Comparison of ENCODE assay signal across 34 cellular contexts in genomic region chr3:171796625-171797264, GRCh38. TPM values are rescaled to one million over a fixed set of nuclear protein-coding genes. Genes with fewer than 3 reads are reported as not detected.
DNase-seq lines count a peak whose midpoint lies in the region; ATAC-seq and TF ChIP-seq lines count a peak whose summit lies in the region.
"Had no signal": no experiment of that assay in that cellular context is flagged by ENCODE, and none has a peak within 500 bp of the region (broad histone marks: within the 10 kb centered on the region; RNA-seq: fewer than 3 reads in every experiment).

No MANE protein-coding gene starts in this region.

- no peaks in the 10 kb centered on the region for H3K36me3 ChIP-seq in BLaER1
- no peaks in the 10 kb centered on the region for H3K36me3 ChIP-seq in GM23338 (ENCODE audit: insufficient read depth)
- no peaks in the 10 kb centered on the region for H3K36me3 ChIP-seq in Panc1 (ENCODE audit: control insufficient read depth, insufficient read depth, low read length)
- H3K36me3 ChIP-seq in OCI-LY7 (ENCODE audit: insufficient read depth, low read length), result no peaks in the 10 kb centered on the region
- H3K36me3 ChIP-seq: ovary, thyroid gland, uterus had no signal

- H3K9me3 ChIP-seq in BLaER1, result no peaks in the 10 kb centered on the region; the same call in 1 of the 2 replicates
- no peaks in the 10 kb centered on the region for H3K9me3 ChIP-seq in Panc1 (ENCODE audit: control insufficient read depth, insufficient read depth, low read depth, low read length)
- H3K9me3 ChIP-seq in OCI-LY7 (ENCODE audit: low read length), result no peaks in the 10 kb centered on the region
- H3K9me3 ChIP-seq: ovary, thyroid gland, uterus had no signal

- BruUV-seq in Panc1 (replicated peaks; lab: Mats Ljungman, UMichigan) (no TSS peak), OCI-LY7 (replicated peaks; lab: Mats Ljungman, UMichigan) (no TSS peak)

- H3K4me1 Mint-ChIP-seq in GM23338, result peaks cover 17% of the 10 kb centered on the region
- H3K4me1 Mint-ChIP-seq in activated T-helper 1 cell treated with anti-CD3 and anti-CD28 coated beads, Interleukin-12 subunit alpha, Interleukin-12 subunit beta, Interleukin-2, Interleukin-4 antibody, amounts not matched to agents 30 ng/mL and 10 ng/mL and 1 ng/mL, durations not matched to agents 14 hours and 24 hours and 36 hours (ENCODE audit: low read depth), result no peaks in the 10 kb centered on the region
- H3K4me1 Mint-ChIP-seq: naive thymus-derived CD8-positive, alpha-beta T cell had no signal

- no peak for DNase-seq in GM23338 (ENCODE audit: low spot score)
- DNase-seq in Panc1 (ENCODE audit: low read depth, low spot score), result no peak
- DNase-seq in foreskin keratinocyte, result no peak
- DNase-seq in OCI-LY7 (ENCODE audit: low spot score), result no peak
- DNase-seq in activated T-helper 1 cell treated with anti-CD3 and anti-CD28 coated beads, Interleukin-12 subunit alpha, Interleukin-12 subunit beta, Interleukin-2, Interleukin-4 antibody, amounts not matched to agents 30 ng/mL and 10 ng/mL and 1 ng/mL, durations not matched to agents 14 hours and 24 hours and 36 hours (ENCODE audit: low spot score), result no peak
- DNase-seq in activated naive CD4-positive, alpha-beta T cell treated with anti-CD3 and anti-CD28 coated beads, Interleukin-2, amount 50 U/mL, for 72 hours (ENCODE audit: low spot score in 2 of 2), result no peak
- no peak for DNase-seq in stimulated activated CD4-positive, alpha-beta T cell treated with anti-CD3 and anti-CD28 coated beads, Interleukin-4, amount 100 ng/mL, for 1 hour
- DNase-seq: 8988T; activated CD4-positive, alpha-beta memory T cell treated with anti-CD3 and anti-CD28 coated beads, Interleukin-2, amount 10 ng/mL, durations not matched to agents 7 days and 5 days; activated CD4-positive, CD25-positive, alpha-beta regulatory T cell treated with anti-CD3 and anti-CD28 coated beads, Interleukin-2, amount 50 U/mL, for 72 hours; activated CD8-positive, alpha-beta memory T cell treated with anti-CD3 and anti-CD28 coated beads, Interleukin-2, amount 50 U/mL, for 4 hours; activated naive CD4-positive, alpha-beta T cell treated with anti-CD3 and anti-CD28 coated beads for 36 hours; CD4-positive, alpha-beta T cell; cerebellar nuclear complex; hypothalamus; Kasumi-1; left cardiac atrium; naive thymus-derived CD8-positive, alpha-beta T cell; NCI-H2081; NCI-H345; ovary; retina; SHP77 treated with DMSO at 0.1 percent for 48 hours; stimulated activated CD4-positive, alpha-beta T cell treated with anti-CD3 and anti-CD28 coated beads, Interleukin-1b, Interleukin-23, amount 100 ng/mL, for 48 hours; thyroid gland; uterus had no signal

- no peak overlapping the region for H3K27ac Mint-ChIP-seq in GM23338
- H3K27ac Mint-ChIP-seq in activated T-helper 1 cell treated with anti-CD3 and anti-CD28 coated beads, Interleukin-12 subunit alpha, Interleukin-12 subunit beta, Interleukin-2, Interleukin-4 antibody, amounts not matched to agents 30 ng/mL and 10 ng/mL and 1 ng/mL, durations not matched to agents 14 hours and 24 hours and 36 hours, result no peak overlapping the region
- no peak overlapping the region for H3K27ac Mint-ChIP-seq in activated naive CD4-positive, alpha-beta T cell treated with anti-CD3 and anti-CD28 coated beads, Interleukin-2, amount 50 U/mL, for 72 hours
- H3K27ac Mint-ChIP-seq: activated CD4-positive, alpha-beta memory T cell treated with anti-CD3 and anti-CD28 coated beads, Interleukin-2, amount 10 ng/mL, durations not matched to agents 7 days and 5 days; activated naive CD4-positive, alpha-beta T cell treated with anti-CD3 and anti-CD28 coated beads for 36 hours; brain; CD4-positive, alpha-beta T cell; naive thymus-derived CD8-positive, alpha-beta T cell; stimulated activated naive CD8-positive, alpha-beta T cell treated with anti-CD3 and anti-CD28 coated beads, Interleukin-15, Interleukin-2, amounts not matched to agents 100 ng/mL and 50 ng/mL, for 24 hours had no signal

- no peak overlapping the region for H3K27ac ChIP-seq in BLaER1
- no peak overlapping the region for H3K27ac ChIP-seq in GM23338 (ENCODE audit: low read depth)
- H3K27ac ChIP-seq in Panc1 (ENCODE audit: low read length), result peak overlapping the region; percentile 17; the same call in 1 of the 2 replicates
- H3K27ac ChIP-seq in foreskin keratinocyte, result peak overlapping the region; percentile 34
- no peak overlapping the region for H3K27ac ChIP-seq in OCI-LY7 (ENCODE audit: low read depth, low read length, poor library complexity, severe bottlenecking)
- H3K27ac ChIP-seq: ovary, thyroid gland, uterus had no signal

- no peak overlapping the region for H2AFZ ChIP-seq in GM23338
- H2AFZ ChIP-seq in OCI-LY7 (ENCODE audit: low read length), result no peak overlapping the region

- no peak overlapping the region for H3K4me3 ChIP-seq in BLaER1
- H3K4me3 ChIP-seq in GM23338, result no peak overlapping the region
- no peak overlapping the region for H3K4me3 ChIP-seq in Panc1 (ENCODE audit: low read depth in 2 of 2, low read length in 2 of 2)
- H3K4me3 ChIP-seq in OCI-LY7 (ENCODE audit: low read depth, low read length, poor library complexity, severe bottlenecking), result no peak overlapping the region
- H3K4me3 ChIP-seq: lung, ovary, thyroid gland, uterus had no signal

- no peak overlapping the region for H3K4me3 Mint-ChIP-seq in GM23338
- no peak overlapping the region for H3K4me3 Mint-ChIP-seq in activated T-helper 1 cell treated with anti-CD3 and anti-CD28 coated beads, Interleukin-12 subunit alpha, Interleukin-12 subunit beta, Interleukin-2, Interleukin-4 antibody, amounts not matched to agents 30 ng/mL and 10 ng/mL and 1 ng/mL, durations not matched to agents 14 hours and 24 hours and 36 hours
- H3K4me3 Mint-ChIP-seq: activated CD4-positive, alpha-beta memory T cell treated with anti-CD3 and anti-CD28 coated beads, Interleukin-2, amount 10 ng/mL, durations not matched to agents 7 days and 5 days; activated naive CD4-positive, alpha-beta T cell treated with anti-CD3 and anti-CD28 coated beads for 36 hours; brain; CD4-positive, alpha-beta T cell; naive thymus-derived CD8-positive, alpha-beta T cell; stimulated activated naive CD8-positive, alpha-beta T cell treated with anti-CD3 and anti-CD28 coated beads, Interleukin-15, Interleukin-2, amounts not matched to agents 100 ng/mL and 50 ng/mL, for 24 hours had no signal

- H3K9me2 ChIP-seq in GM23338 (ENCODE audit: insufficient read depth), result peaks cover 12% of the 10 kb centered on the region
- H3K9me2 ChIP-seq in OCI-LY7 (ENCODE audit: insufficient read depth, low read length), result no peaks in the 10 kb centered on the region

- no peaks in the 10 kb centered on the region for H3F3A ChIP-seq in GM23338 (replicated peaks; ENCODE audit: low read depth)

- H3K36me3 Mint-ChIP-seq in GM23338 (ENCODE audit: low read depth), result no peaks in the 10 kb centered on the region
- H3K36me3 Mint-ChIP-seq in activated T-helper 1 cell treated with anti-CD3 and anti-CD28 coated beads, Interleukin-12 subunit alpha, Interleukin-12 subunit beta, Interleukin-2, Interleukin-4 antibody, amounts not matched to agents 30 ng/mL and 10 ng/mL and 1 ng/mL, durations not matched to agents 14 hours and 24 hours and 36 hours (ENCODE audit: low read depth), result no peaks in the 10 kb centered on the region
- no peaks in the 10 kb centered on the region for H3K36me3 Mint-ChIP-seq in activated naive CD4-positive, alpha-beta T cell treated with anti-CD3 and anti-CD28 coated beads, Interleukin-2, amount 50 U/mL, for 72 hours
- H3K36me3 Mint-ChIP-seq: brain; naive thymus-derived CD8-positive, alpha-beta T cell had no signal

- H3K9me3 Mint-ChIP-seq in GM23338, result no peaks in the 10 kb centered on the region
- no peaks in the 10 kb centered on the region for H3K9me3 Mint-ChIP-seq in activated T-helper 1 cell treated with anti-CD3 and anti-CD28 coated beads, Interleukin-12 subunit alpha, Interleukin-12 subunit beta, Interleukin-2, Interleukin-4 antibody, amounts not matched to agents 30 ng/mL and 10 ng/mL and 1 ng/mL, durations not matched to agents 14 hours and 24 hours and 36 hours
- H3K9me3 Mint-ChIP-seq in activated naive CD4-positive, alpha-beta T cell treated with anti-CD3 and anti-CD28 coated beads, Interleukin-2, amount 50 U/mL, for 72 hours, result no peaks in the 10 kb centered on the region
- H3K9me3 Mint-ChIP-seq: activated CD4-positive, alpha-beta memory T cell treated with anti-CD3 and anti-CD28 coated beads, Interleukin-2, amount 10 ng/mL, durations not matched to agents 7 days and 5 days; activated naive CD4-positive, alpha-beta T cell treated with anti-CD3 and anti-CD28 coated beads for 36 hours; CD4-positive, alpha-beta T cell; naive thymus-derived CD8-positive, alpha-beta T cell; stimulated activated naive CD8-positive, alpha-beta T cell treated with anti-CD3 and anti-CD28 coated beads, Interleukin-15, Interleukin-2, amounts not matched to agents 100 ng/mL and 50 ng/mL, for 24 hours had no signal

- in situ Hi-C loops in Panc1 (cut with HindIII; ENCODE audit: low pct_unique_long_range_greater_than_20kb, low sequenced_read_pairs), result no loop called here

- peaks cover 6% of the 10 kb centered on the region for H3K27me3 Mint-ChIP-seq in GM23338 (ENCODE audit: insufficient read depth, low read depth, poor library complexity)
- peaks cover 4% of the 10 kb centered on the region for H3K27me3 Mint-ChIP-seq in activated T-helper 1 cell treated with anti-CD3 and anti-CD28 coated beads, Interleukin-12 subunit alpha, Interleukin-12 subunit beta, Interleukin-2, Interleukin-4 antibody, amounts not matched to agents 30 ng/mL and 10 ng/mL and 1 ng/mL, durations not matched to agents 14 hours and 24 hours and 36 hours (ENCODE audit: insufficient read depth)
- H3K27me3 Mint-ChIP-seq: activated CD4-positive, alpha-beta memory T cell treated with anti-CD3 and anti-CD28 coated beads, Interleukin-2, amount 10 ng/mL, durations not matched to agents 7 days and 5 days; CD4-positive, alpha-beta T cell had no signal

- H3K79me2 ChIP-seq in GM23338 (replicated peaks; ENCODE audit: insufficient read depth) (no peaks in the 10 kb centered on the region), OCI-LY7 (ENCODE audit: insufficient read depth, low read depth, low read length) (no peaks in the 10 kb centered on the region)

- TF ChIP-seq CTCF in GM23338 (conservative IDR thresholded peaks at IDR 0.05; ENCODE audit: low read depth in 2 of 2) (no peak), Panc1 (IDR thresholded peaks at IDR 0.05) (no peak), foreskin keratinocyte (conservative IDR thresholded peaks at IDR 0.05) (no peak), OCI-LY7 (conservative IDR thresholded peaks at IDR 0.05; ENCODE audit: low read length) (no peak)

- CTCF ChIA-PET in Panc1 (lab: Charles Lee), result interaction anchor here (0.7 kb wide), 1 partner anchor 13 kb away, joined by 7 read pairs; the partner anchor contains the start of gene PLD1
- CTCF ChIA-PET in OCI-LY7 (lab: Charles Lee; ENCODE audit: unreplicated experiment), result interaction anchor here (0.6 kb wide), 1 partner anchor 65 kb away, joined by 3 read pairs; no protein-coding TSS in a partner anchor

- no peak for ATAC-seq in GM23338
- no peak for ATAC-seq in Panc1
- ATAC-seq in foreskin keratinocyte, result no peak
- ATAC-seq in activated naive CD4-positive, alpha-beta T cell treated with anti-CD3 and anti-CD28 coated beads, Interleukin-2, amount 50 U/mL, for 72 hours, result no peak
- ATAC-seq: HepG2; left cardiac atrium; naive thymus-derived CD8-positive, alpha-beta T cell had no signal

- H3K27me3 ChIP-seq in BLaER1, result no peaks in the 10 kb centered on the region
- H3K27me3 ChIP-seq in GM23338 (ENCODE audit: insufficient read depth), result no peaks in the 10 kb centered on the region
- H3K27me3 ChIP-seq in Panc1 (ENCODE audit: control insufficient read depth, insufficient read depth, low read length), result no peaks in the 10 kb centered on the region
- H3K27me3 ChIP-seq in foreskin keratinocyte, result no peaks in the 10 kb centered on the region
- H3K27me3 ChIP-seq: ovary, thyroid gland, uterus had no signal

- POLR2A ChIA-PET in Panc1 (lab: Charles Lee) (no interaction called here), OCI-LY7 (lab: Charles Lee) (interaction anchor here (0.6 kb wide), 1 partner anchor 17 kb away, joined by 3 read pairs; no protein-coding TSS in a partner anchor)

- H3K9ac ChIP-seq in BLaER1, result no peak overlapping the region

- intact Hi-C loops in Panc1 (cut with micrococcal nuclease; ENCODE audit: unreplicated experiment) (no loop called here), OCI-LY7 (cut with micrococcal nuclease; ENCODE audit: unreplicated experiment) (no loop called here)
- intact Hi-C loops in activated T-helper 1 cell treated with anti-CD3 and anti-CD28 coated beads, Interleukin-12 subunit alpha, Interleukin-12 subunit beta, Interleukin-2, Interleukin-4 antibody, amounts not matched to agents 30 ng/mL and 10 ng/mL and 1 ng/mL, durations not matched to agents 14 hours and 24 hours and 36 hours (cut with micrococcal nuclease), result no loop called here

- H4K20me1 ChIP-seq in BLaER1, result no peaks in the 10 kb centered on the region
- no peaks in the 10 kb centered on the region for H4K20me1 ChIP-seq in GM23338 (replicated peaks; ENCODE audit: insufficient read depth)
- no peaks in the 10 kb centered on the region for H4K20me1 ChIP-seq in OCI-LY7 (ENCODE audit: insufficient read depth, low read length)

- H3K4me1 ChIP-seq in BLaER1 (peaks cover 39% of the 10 kb centered on the region), GM23338 (ENCODE audit: insufficient read depth) (peaks cover 19% of the 10 kb centered on the region), Panc1 (ENCODE audit: control insufficient read depth, insufficient read depth, low read length) (peaks cover 42% of the 10 kb centered on the region), foreskin keratinocyte (peaks cover 31% of the 10 kb centered on the region), OCI-LY7 (ENCODE audit: insufficient read depth, low read length, poor library complexity, severe bottlenecking) (no peaks in the 10 kb centered on the region)
- H3K4me1 ChIP-seq: uterus had no signal

- H3K4me2 ChIP-seq in BLaER1 (peak overlapping the region; percentile 53), GM23338 (peak overlapping the region; percentile 9; the same call in 1 of the 2 replicates), OCI-LY7 (ENCODE audit: low read length) (no peak overlapping the region)

RNA-seq across cellular contexts. Expression of gene PLD1, which starts 13.5 kb away (rescaled TPM):
- total RNA-seq in GM23338 (2014; rRNA removed; shearing (Covaris generic)), result 2.2 and 6.7 TPM in 2 replicates
- 1.4 and 2.0 TPM in 2 replicates for polyA plus RNA-seq in GM23338 (2016; fragmentation: Nextera tagmentation; extraction: Ambion mirVana)
- total RNA-seq in Panc1 (2021; ENCODE audit: unreplicated experiment), result 20.6 TPM
- polyA plus RNA-seq in Panc1 (2012; ENCODE audit: insufficient read length), result 6.7 TPM
- 6.1 and 7.7 TPM in 2 replicates for total RNA-seq in foreskin keratinocyte
- polyA plus RNA-seq in foreskin keratinocyte, result 2.1 and 2.7 TPM in 2 replicates
- total RNA-seq in OCI-LY7 (2014; rRNA removed; shearing (Covaris generic)), result not detected in 2 replicates
- not detected in 2 replicates for total RNA-seq in OCI-LY7 (2022)
- total RNA-seq in activated T-helper 1 cell treated with anti-CD3 and anti-CD28 coated beads, Interleukin-12 subunit alpha, Interleukin-12 subunit beta, Interleukin-2, Interleukin-4 antibody, amounts not matched to agents 30 ng/mL and 10 ng/mL and 1 ng/mL, durations not matched to agents 14 hours and 24 hours and 36 hours, result 0.15 and 0.29 TPM in 2 replicates
- total RNA-seq in activated naive CD4-positive, alpha-beta T cell treated with anti-CD3 and anti-CD28 coated beads, Interleukin-2, amount 50 U/mL, for 72 hours, result under 1 TPM; 0.32 to 0.89 TPM
- polyA plus RNA-seq: naive thymus-derived CD8-positive, alpha-beta T cell had no signal

RNA-seq across cellular contexts. Expression of gene TMEM212, which starts 46.4 kb away (rescaled TPM):
- not detected in 2 replicates for total RNA-seq in GM23338 (2014; rRNA removed; shearing (Covaris generic))
- polyA plus RNA-seq in GM23338 (2016; fragmentation: Nextera tagmentation; extraction: Ambion mirVana) (not detected in 2 replicates), foreskin keratinocyte (not detected in 2 replicates)
- total RNA-seq in Panc1 (2021; ENCODE audit: unreplicated experiment) (not detected), foreskin keratinocyte (not detected in 2 replicates), OCI-LY7 (2022) (not detected in 2 replicates)
- not detected for polyA plus RNA-seq in Panc1 (2012; ENCODE audit: insufficient read length)
- total RNA-seq in OCI-LY7 (2014; rRNA removed; shearing (Covaris generic)), result not detected in 2 replicates
- not detected in 2 replicates for total RNA-seq in activated T-helper 1 cell treated with anti-CD3 and anti-CD28 coated beads, Interleukin-12 subunit alpha, Interleukin-12 subunit beta, Interleukin-2, Interleukin-4 antibody, amounts not matched to agents 30 ng/mL and 10 ng/mL and 1 ng/mL, durations not matched to agents 14 hours and 24 hours and 36 hours
- not detected for total RNA-seq in activated naive CD4-positive, alpha-beta T cell treated with anti-CD3 and anti-CD28 coated beads, Interleukin-2, amount 50 U/mL, for 72 hours
- total RNA-seq: activated CD4-positive, alpha-beta memory T cell treated with anti-CD3 and anti-CD28 coated beads, Interleukin-2, amount 10 ng/mL, durations not matched to agents 7 days and 5 days; activated naive CD4-positive, alpha-beta T cell treated with anti-CD3 and anti-CD28 coated beads for 36 hours; CD4-positive, alpha-beta T cell; dermis microvascular lymphatic vessel endothelial cell; HepG2; left cardiac atrium; mononuclear cell; naive thymus-derived CD8-positive, alpha-beta T cell; T-helper 2 cell treated with Interferon-gamma antibody and Interleukin-4, amounts not matched to agents 100 ng/mL and 5 ng/mL, for 36 hours; thyroid gland had no signal
- polyA plus RNA-seq: HepG2; naive thymus-derived CD8-positive, alpha-beta T cell; ovary had no signal

Comparison
In these comparisons a context has a peak if more than half of its experiments do, and no peak if none do; other contexts are left out.
1. H3K27ac ChIP-seq: peak in Panc1 (single experiment) and foreskin keratinocyte (single experiment); none in BLaER1 (single experiment), GM23338 (single experiment) and OCI-LY7 (single experiment).